In genomic region chr18:31248783-31249521, GRCh38 we compare ENCODE assay signal across 25 cellular contexts.
DNase-seq lines count a peak whose midpoint lies in the region; ATAC-seq, FAIRE-seq and TF ChIP-seq lines count a peak whose summit lies in the region.
"Had no signal": no experiment of that assay in that cellular context is flagged by ENCODE, and none has a peak within 500 bp of the region (broad histone marks: within the 10 kb centered on the region; RNA-seq: fewer than 3 reads in every experiment).

No MANE protein-coding gene starts in this region.

- H3K4me1 ChIP-seq in suprapubic skin (peaks cover 45% of the 10 kb centered on the region), gastroesophageal sphincter (no peaks in the 10 kb centered on the region), ascending aorta (no peaks in the 10 kb centered on the region), GM23248 (ENCODE audit: insufficient read depth) (no peaks in the 10 kb centered on the region)

- no peaks in the 10 kb centered on the region for H4K20me1 ChIP-seq in GM23248 (ENCODE audit: insufficient read depth)

- intact Hi-C loops in ascending aorta (cut with DNase I), result no loop called here

- FAIRE-seq in RCC 7860 (lab: Jason Lieb, UNC) (peak; percentile 29), bronchial epithelial cell (lab: Jason Lieb, UNC) (peak; percentile 40)
- FAIRE-seq: endothelial cell of umbilical vein, frontal cortex, islet of Langerhans, K562, pancreas had no signal

- no peak for TF ChIP-seq CTCF in bronchial epithelial cell (IDR thresholded peaks at IDR 0.05; ENCODE audit: insufficient read depth, low read length, severe bottlenecking)
- no peak for TF ChIP-seq CTCF in kidney epithelial cell (IDR thresholded peaks at IDR 0.05; ENCODE audit: insufficient read depth, low read length, poor library complexity, severe bottlenecking)
- no peak for TF ChIP-seq CTCF in suprapubic skin (IDR thresholded peaks at IDR 0.05)
- no peak for TF ChIP-seq CTCF in gastroesophageal sphincter (IDR thresholded peaks at IDR 0.05)
- TF ChIP-seq CTCF in ascending aorta (IDR thresholded peaks at IDR 0.05), result no peak

- H3K27me3 ChIP-seq in bronchial epithelial cell (ENCODE audit: control insufficient read depth, insufficient read depth, low read length) (no peaks in the 10 kb centered on the region), kidney epithelial cell (ENCODE audit: control insufficient read depth, insufficient read depth, low read length) (no peaks in the 10 kb centered on the region), suprapubic skin (no peaks in the 10 kb centered on the region), gastroesophageal sphincter (peaks cover 4% of the 10 kb centered on the region), ascending aorta (no peaks in the 10 kb centered on the region), GM23248 (replicated peaks; ENCODE audit: insufficient read depth) (no peaks in the 10 kb centered on the region)
- H3K27me3 ChIP-seq: pancreas, right lobe of liver had no signal

- H3F3A ChIP-seq in GM23248 (ENCODE audit: insufficient read depth), result no peaks in the 10 kb centered on the region

- H3K9me2 ChIP-seq in GM23248 (ENCODE audit: insufficient read depth), result no peaks in the 10 kb centered on the region

- 85% methylated on average over 6 of the region's 6 CpGs for WGBS in suprapubic skin
- WGBS in gastroesophageal sphincter (ENCODE audit: low coverage in 1 of 2), 2 donors, result 86 to 92% methylated on average over 6 of the region's 6 CpGs
- WGBS in GM23248 (ENCODE audit: low coverage in 1 of 2, low lambda C conversion rate in 2 of 2, missing lambda C conversion rate in 2 of 2), 2 experiments, result 16 to 23% methylated on average over 6 of the region's 6 CpGs

- no peak overlapping the region for H2AFZ ChIP-seq in GM23248

- no peaks in the 10 kb centered on the region for H3K79me2 ChIP-seq in GM23248 (ENCODE audit: insufficient read depth)

- DNase-seq in RCC 7860 (ENCODE audit: low spot score) (peak; percentile 52), bronchial epithelial cell (ENCODE audit: low read depth) (peak; percentile 98), kidney epithelial cell (ENCODE audit: low read depth) (peak; percentile 90), suprapubic skin (ENCODE audit: low spot score in 2 of 2) (no peak), ascending aorta (ENCODE audit: low spot score in 2 of 2) (no peak), GM23248 (no peak)
- DNase-seq: activated effector memory CD4-positive, alpha-beta T cell treated with Interleukin-2 at 50 U/mL for 16 hours; activated naive CD8-positive, alpha-beta T cell treated with anti-CD3 and anti-CD28 coated beads, Interleukin-2, amount 50 U/mL, for 24 hours; CD4-positive, CD25-positive, alpha-beta regulatory T cell; H7; hypothalamus; mesendoderm; naive B cell; NCI-H526 treated with DMSO at 0.1 percent for 48 hours; pancreas; right lobe of liver; stimulated activated CD4-positive, alpha-beta T cell treated with anti-CD3 and anti-CD28 coated beads, Interleukin-15, amount 100 ng/mL, for 24 hours; stimulated activated CD8-positive, alpha-beta memory T cell treated with anti-CD3 and anti-CD28 coated beads, Interleukin-4, amount 100 ng/mL, for 48 hours; T-helper 17 cell had no signal

- H3K9me3 ChIP-seq in suprapubic skin (no peaks in the 10 kb centered on the region), gastroesophageal sphincter (no peaks in the 10 kb centered on the region), ascending aorta (no peaks in the 10 kb centered on the region), GM23248 (ENCODE audit: low read depth) (no peaks in the 10 kb centered on the region)
- H3K9me3 ChIP-seq: pancreas, right lobe of liver had no signal

- H3K4me2 ChIP-seq in GM23248 (ENCODE audit: unreplicated experiment), result no peak overlapping the region

- peak overlapping the region; percentile 89 for H3K27ac ChIP-seq in suprapubic skin
- no peak overlapping the region for H3K27ac ChIP-seq in gastroesophageal sphincter
- H3K27ac ChIP-seq in ascending aorta, result no peak overlapping the region
- no peak overlapping the region for H3K27ac ChIP-seq in GM23248
- H3K27ac ChIP-seq: pancreas, right lobe of liver, SK-N-MC had no signal

- TF ChIP-seq EP300 in suprapubic skin (IDR thresholded peaks at IDR 0.05) (no peak), gastroesophageal sphincter (IDR thresholded peaks at IDR 0.05) (no peak)

- no peak for TF ChIP-seq POLR2A in suprapubic skin (IDR thresholded peaks at IDR 0.05)
- TF ChIP-seq POLR2A in gastroesophageal sphincter (IDR thresholded peaks at IDR 0.05), result no peak

- no peak for ATAC-seq in gastroesophageal sphincter
- ATAC-seq: activated naive CD8-positive, alpha-beta T cell treated with anti-CD3 and anti-CD28 coated beads, Interleukin-2, amount 50 U/mL, for 24 hours; K562; pancreas; right lobe of liver; T-helper 17 cell had no signal

- H3K4me3 ChIP-seq in bronchial epithelial cell (ENCODE audit: low read depth, low read length) (no peak overlapping the region), kidney epithelial cell (ENCODE audit: low read depth, low read length) (no peak overlapping the region), suprapubic skin (no peak overlapping the region), gastroesophageal sphincter (no peak overlapping the region), ascending aorta (no peak overlapping the region), GM23248 (no peak overlapping the region)
- H3K4me3 ChIP-seq: K562, pancreas, right lobe of liver, SK-N-MC had no signal

- H3K36me3 ChIP-seq in bronchial epithelial cell (ENCODE audit: control insufficient read depth, insufficient read depth, low read length) (no peaks in the 10 kb centered on the region), kidney epithelial cell (ENCODE audit: control insufficient read depth, insufficient read depth, low read length) (no peaks in the 10 kb centered on the region), suprapubic skin (no peaks in the 10 kb centered on the region), gastroesophageal sphincter (no peaks in the 10 kb centered on the region), ascending aorta (no peaks in the 10 kb centered on the region), GM23248 (ENCODE audit: low read depth) (no peaks in the 10 kb centered on the region)
- H3K36me3 ChIP-seq: pancreas, right lobe of liver had no signal

- in situ Hi-C loops in GM23248 (cut with MboI), result no loop called here

- no peak overlapping the region for H3K9ac ChIP-seq in GM23248

Comparison
In these comparisons a context has a peak if more than half of its experiments do, and no peak if none do; other contexts are left out.
1. DNase-seq: peak in RCC 7860 (single experiment), bronchial epithelial cell (single experiment) and kidney epithelial cell (single experiment); none in suprapubic skin (0 of 2), ascending aorta (0 of 2) and GM23248 (single experiment).